Comparison of ENCODE assay signal across 1 cellular context in the genomic region with DNA sequence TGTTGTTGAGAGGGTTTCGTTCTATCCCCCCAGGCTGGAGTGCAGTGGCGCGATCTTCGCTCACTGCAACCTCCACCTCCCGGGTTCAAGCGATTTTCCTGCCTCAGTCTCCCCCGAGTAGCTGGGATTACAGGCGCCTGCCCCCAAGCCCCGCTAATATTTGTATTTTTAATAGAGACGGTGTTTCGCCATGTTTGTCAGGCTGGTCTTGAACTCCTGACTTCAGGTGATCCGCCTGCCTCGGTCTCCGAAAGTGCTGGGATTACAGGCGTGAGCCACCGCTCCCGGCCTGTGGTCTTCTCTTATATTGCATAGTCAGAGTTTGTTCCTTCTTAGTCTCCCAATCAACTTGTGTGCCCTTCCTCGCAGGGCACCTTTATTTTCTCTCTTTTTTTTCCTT.
TF ChIP-seq lines count a peak whose summit lies in the region.

No MANE protein-coding gene starts in this region.

TF ChIP-seq in K562, 482 proteins besides CTCF, POLR2A, EP300 and RAD21:
- TF ChIP-seq, protein P1, sequence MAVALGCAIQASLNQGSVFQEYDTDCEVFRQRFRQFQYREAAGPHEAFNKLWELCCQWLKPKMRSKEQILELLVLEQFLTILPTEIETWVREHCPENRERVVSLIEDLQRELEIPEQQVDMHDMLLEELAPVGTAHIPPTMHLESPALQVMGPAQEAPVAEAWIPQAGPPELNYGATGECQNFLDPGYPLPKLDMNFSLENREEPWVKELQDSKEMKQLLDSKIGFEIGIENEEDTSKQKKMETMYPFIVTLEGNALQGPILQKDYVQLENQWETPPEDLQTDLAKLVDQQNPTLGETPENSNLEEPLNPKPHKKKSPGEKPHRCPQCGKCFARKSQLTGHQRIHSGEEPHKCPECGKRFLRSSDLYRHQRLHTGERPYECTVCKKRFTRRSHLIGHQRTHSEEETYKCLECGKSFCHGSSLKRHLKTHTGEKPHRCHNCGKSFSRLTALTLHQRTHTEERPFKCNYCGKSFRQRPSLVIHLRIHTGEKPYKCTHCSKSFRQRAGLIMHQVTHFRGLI (CRISPR knock-in tag; IDR thresholded peaks at IDR 0.05) = 0 out of 2 replicates have a peak, but pooled peaks have one; percentile 1
